Comparison of ENCODE assay signal across 16 cellular contexts in the genomic region with DNA sequence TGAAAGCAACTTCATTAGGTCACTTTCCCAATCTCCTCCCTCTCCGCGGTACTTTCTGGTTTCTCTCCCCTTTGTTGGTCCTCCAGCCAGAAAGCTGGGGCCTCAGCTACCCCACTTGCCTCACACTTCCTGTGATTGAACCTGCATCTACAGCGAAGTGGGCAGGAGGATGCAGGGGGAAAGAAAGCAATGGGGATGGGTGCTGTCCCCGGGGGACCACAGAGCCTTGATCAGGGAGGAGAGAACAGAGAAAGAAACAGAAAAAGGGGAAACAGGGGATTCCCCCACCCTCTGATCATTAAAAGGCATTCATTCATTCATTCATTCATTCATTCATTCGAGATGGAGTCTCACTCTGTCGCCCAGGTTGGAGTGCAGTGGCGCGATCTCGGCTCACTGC.
DNase-seq lines count a peak whose midpoint lies in the region; ATAC-seq and TF ChIP-seq lines count a peak whose summit lies in the region.
"Had no signal": no experiment of that assay in that cellular context is flagged by ENCODE, and none has a peak within 500 bp of the region (broad histone marks: within the 10 kb centered on the region; RNA-seq: fewer than 3 reads in every experiment).

No MANE protein-coding gene starts in this region.

- peak overlapping the region; percentile 67 for H3K4me3 Mint-ChIP-seq in activated T-helper 17 cell treated with anti-CD3 and anti-CD28 coated beads, Interleukin-2, amount 50 U/mL, for 72 hours
- peak overlapping the region in 1 of 2 donors; percentile 15 for H3K4me3 Mint-ChIP-seq in stimulated activated naive B cell treated with anti-CD40 and anti-IgM and Interleukin-4, amounts not matched to agents 10 μg/mL and 1 μg/mL and 100 μg/mL, for 72 hours
- no peak overlapping the region for H3K4me3 Mint-ChIP-seq in CD14-positive monocyte
- H3K4me3 Mint-ChIP-seq: mesothelial cell of epicardium, nephron progenitor cell had no signal

- no peak for TF ChIP-seq POLR2A in vagina (IDR thresholded peaks at IDR 0.05)

- peaks cover 18% of the 10 kb centered on the region for H3K4me1 Mint-ChIP-seq in activated T-helper 17 cell treated with anti-CD3 and anti-CD28 coated beads, Interleukin-2, amount 50 U/mL, for 72 hours
- peaks cover 10 to 11% of the 10 kb centered on the region in 2 donors for H3K4me1 Mint-ChIP-seq in stimulated activated naive B cell treated with anti-CD40 and anti-IgM and Interleukin-4, amounts not matched to agents 10 μg/mL and 1 μg/mL and 100 μg/mL, for 72 hours
- H3K4me1 Mint-ChIP-seq in CD14-positive monocyte, result no peaks in the 10 kb centered on the region
- H3K4me1 Mint-ChIP-seq: mesothelial cell of epicardium, nephron progenitor cell had no signal

- H3K9me3 Mint-ChIP-seq in activated T-helper 17 cell treated with anti-CD3 and anti-CD28 coated beads, Interleukin-2, amount 50 U/mL, for 72 hours, result no peaks in the 10 kb centered on the region
- H3K9me3 Mint-ChIP-seq in stimulated activated naive B cell treated with anti-CD40 and anti-IgM and Interleukin-4, amounts not matched to agents 10 μg/mL and 1 μg/mL and 100 μg/mL, for 72 hours, result peaks cover 0 to 2% of the 10 kb centered on the region in 2 donors
- H3K9me3 Mint-ChIP-seq in CD14-positive monocyte, result peaks cover 0 to 5% (median 1%) of the 10 kb centered on the region in 7 donors

- no peak overlapping the region for H3K4me3 ChIP-seq in vagina
- H3K4me3 ChIP-seq: tibial artery had no signal

- H3K27ac ChIP-seq in vagina, result no peak overlapping the region
- H3K27ac ChIP-seq: tibial artery had no signal

- H3K27me3 Mint-ChIP-seq in activated T-helper 17 cell treated with anti-CD3 and anti-CD28 coated beads, Interleukin-2, amount 50 U/mL, for 72 hours, result peaks cover 4% of the 10 kb centered on the region
- H3K27me3 Mint-ChIP-seq in stimulated activated naive B cell treated with anti-CD40 and anti-IgM and Interleukin-4, amounts not matched to agents 10 μg/mL and 1 μg/mL and 100 μg/mL, for 72 hours, result peaks cover 10 to 22% of the 10 kb centered on the region in 2 donors
- H3K27me3 Mint-ChIP-seq in CD14-positive monocyte (ENCODE audit: low read depth in 3 of 3), result peaks cover 5 to 18% (median 14%) of the 10 kb centered on the region in 3 donors

- H3K27ac Mint-ChIP-seq in activated T-helper 17 cell treated with anti-CD3 and anti-CD28 coated beads, Interleukin-2, amount 50 U/mL, for 72 hours, result peak overlapping the region; percentile 89
- peak overlapping the region; percentile 92 for H3K27ac Mint-ChIP-seq in stimulated activated naive B cell treated with anti-CD40 and anti-IgM and Interleukin-4, amounts not matched to agents 10 μg/mL and 1 μg/mL and 100 μg/mL, for 72 hours
- H3K27ac Mint-ChIP-seq in CD14-positive monocyte, result no peak overlapping the region
- H3K27ac Mint-ChIP-seq: mesothelial cell of epicardium, nephron progenitor cell, progenitor cell of endocrine pancreas had no signal

- TF ChIP-seq CTCF in GM13976 (IDR thresholded peaks at IDR 0.05; ENCODE audit: borderline replicate concordance, control extremely low read depth, extremely low read depth, insufficient read depth, missing control alignments), result no peak
- no peak for TF ChIP-seq CTCF in vagina (IDR thresholded peaks at IDR 0.05)
- no peak for TF ChIP-seq CTCF in CD14-positive monocyte (IDR thresholded peaks at IDR 0.05)

- intact Hi-C loops in vagina (cut with DNase I), result no loop called here
- intact Hi-C loops in CD14-positive monocyte (cut with micrococcal nuclease), result no loop called here

- DNase-seq in stimulated activated CD4-positive, alpha-beta T cell treated with anti-CD3 and anti-CD28 coated beads, Interleukin-15, amount 100 ng/mL, for 24 hours, result peak; percentile 34
- no peak for DNase-seq in stimulated activated CD4-positive, alpha-beta T cell treated with anti-CD3 and anti-CD28 coated beads, Interleukin-4, amount 100 ng/mL, for 1 hour
- DNase-seq in GM13976 (ENCODE audit: low spot score), result peak; percentile 64
- peak; percentile 47 for DNase-seq in stimulated activated naive B cell treated with anti-CD40 and anti-IgM and Interleukin-4, amounts not matched to agents 10 μg/mL and 1 μg/mL and 100 μg/mL, for 72 hours
- DNase-seq in vagina (ENCODE audit: extremely low spot score in 2 of 2), result no peak
- no peak for DNase-seq in CD14-positive monocyte (ENCODE audit: low spot score)
- DNase-seq: activated gamma-delta T cell, Calu3, NCI-H1092, NCI-H2081, NCI-H510A treated with DMSO at 0.1 percent for 48 hours, nephron progenitor cell, tibial artery had no signal

- no peaks in the 10 kb centered on the region for H3K4me1 ChIP-seq in vagina
- H3K4me1 ChIP-seq: tibial artery had no signal

- no peaks in the 10 kb centered on the region for H3K36me3 Mint-ChIP-seq in activated T-helper 17 cell treated with anti-CD3 and anti-CD28 coated beads, Interleukin-2, amount 50 U/mL, for 72 hours (ENCODE audit: low read depth)
- H3K36me3 Mint-ChIP-seq in stimulated activated naive B cell treated with anti-CD40 and anti-IgM and Interleukin-4, amounts not matched to agents 10 μg/mL and 1 μg/mL and 100 μg/mL, for 72 hours, result no peaks in the 10 kb centered on the region
- no peaks in the 10 kb centered on the region for H3K36me3 Mint-ChIP-seq in CD14-positive monocyte
- H3K36me3 Mint-ChIP-seq: mesothelial cell of epicardium had no signal

- in situ Hi-C loops in GM13976 (cut with MboI; ENCODE audit: low sequenced_read_pairs, unreplicated experiment), result no loop called here

- ATAC-seq in activated T-helper 17 cell treated with anti-CD3 and anti-CD28 coated beads, Interleukin-2, amount 50 U/mL, for 72 hours (replicated peaks), result peak; percentile 91
- ATAC-seq in stimulated activated naive B cell treated with anti-CD40 and anti-IgM and Interleukin-4, amounts not matched to agents 10 μg/mL and 1 μg/mL and 100 μg/mL, for 72 hours (replicated peaks), result peak; percentile 87 to 92

- no peaks in the 10 kb centered on the region for H3K27me3 ChIP-seq in vagina
- H3K27me3 ChIP-seq: tibial artery had no signal

- no peaks in the 10 kb centered on the region for H3K36me3 ChIP-seq in vagina
- H3K36me3 ChIP-seq: tibial artery had no signal

- H3K9me3 ChIP-seq in vagina, result no peaks in the 10 kb centered on the region
- H3K9me3 ChIP-seq: tibial artery had no signal

Comparison
In these comparisons a context has a peak if more than half of its experiments do, and no peak if none do; other contexts are left out.
1. DNase-seq: peak in stimulated activated CD4-positive, alpha-beta T cell treated with anti-CD3 and anti-CD28 coated beads, Interleukin-15, amount 100 ng/mL, for 24 hours (single experiment), GM13976 (single experiment) and stimulated activated naive B cell treated with anti-CD40 and anti-IgM and Interleukin-4, amounts not matched to agents 10 μg/mL and 1 μg/mL and 100 μg/mL, for 72 hours (single experiment); none in stimulated activated CD4-positive, alpha-beta T cell treated with anti-CD3 and anti-CD28 coated beads, Interleukin-4, amount 100 ng/mL, for 1 hour (single experiment), vagina (0 of 2) and CD14-positive monocyte (single experiment).
2. H3K27ac Mint-ChIP-seq: peak in activated T-helper 17 cell treated with anti-CD3 and anti-CD28 coated beads, Interleukin-2, amount 50 U/mL, for 72 hours (single experiment) and stimulated activated naive B cell treated with anti-CD40 and anti-IgM and Interleukin-4, amounts not matched to agents 10 μg/mL and 1 μg/mL and 100 μg/mL, for 72 hours (single experiment); none in CD14-positive monocyte (0 of 7).